Comparison of ENCODE assay signal across 21 cellular contexts in the genomic region with DNA sequence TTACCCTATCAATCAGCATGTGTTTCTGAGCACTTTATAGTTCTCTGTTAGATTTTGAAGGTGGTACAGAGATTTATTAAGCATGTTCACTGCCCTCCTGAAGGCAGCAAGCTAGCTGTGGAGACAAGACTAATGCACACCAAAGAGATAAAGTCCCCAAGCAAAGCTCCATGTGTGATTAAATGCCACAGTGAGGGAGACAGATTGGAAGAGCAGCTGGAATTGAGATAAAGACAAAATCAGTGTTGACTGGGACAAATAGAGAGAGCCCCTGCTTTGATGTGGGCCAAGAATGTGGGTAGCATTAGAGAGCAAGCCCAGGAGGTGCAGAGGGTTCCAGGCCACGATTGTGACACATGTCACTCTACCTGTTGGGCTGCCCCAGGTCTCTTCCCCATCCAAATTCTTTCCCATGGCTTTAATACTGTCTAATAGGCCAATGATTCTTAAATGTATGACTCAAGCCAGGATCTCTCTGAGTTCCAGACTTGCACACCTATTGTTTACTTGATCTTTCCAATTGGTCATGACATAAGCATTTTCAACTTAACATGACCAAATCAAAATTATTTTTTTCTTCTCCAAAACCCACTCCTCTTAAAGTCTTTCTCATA.
"Had no signal": no experiment of that assay in that cellular context is flagged by ENCODE, and none has a peak within 500 bp of the region (broad histone marks: within the 10 kb centered on the region; RNA-seq: fewer than 3 reads in every experiment).

No MANE protein-coding gene starts in this region.

- H3K36me3 Mint-ChIP-seq: activated naive CD4-positive, alpha-beta T cell treated with anti-CD3 and anti-CD28 coated beads, Interleukin-2, amount 50 U/mL, for 24 hours; naive thymus-derived CD8-positive, alpha-beta T cell had no signal

- H3K4me3 Mint-ChIP-seq: activated naive CD4-positive, alpha-beta T cell treated with anti-CD3 and anti-CD28 coated beads, Interleukin-2, amount 50 U/mL, for 24 hours; activated T-helper 17 cell treated with anti-CD3 and anti-CD28 coated beads, Interleukin-2, amount 50 U/mL, for 72 hours; central memory CD8-positive, alpha-beta T cell; naive thymus-derived CD8-positive, alpha-beta T cell had no signal

- H3K27ac Mint-ChIP-seq: activated naive CD4-positive, alpha-beta T cell treated with anti-CD3 and anti-CD28 coated beads, Interleukin-2, amount 50 U/mL, for 24 hours; activated T-helper 17 cell treated with anti-CD3 and anti-CD28 coated beads, Interleukin-2, amount 50 U/mL, for 72 hours; naive thymus-derived CD8-positive, alpha-beta T cell had no signal

- H3K27ac ChIP-seq: adrenal gland, left ventricle myocardium inferior, prostate gland, skin epidermis, transverse colon, vagina had no signal

- H3K27me3 ChIP-seq: adrenal gland, transverse colon, vagina had no signal

- H3K4me1 Mint-ChIP-seq: activated naive CD4-positive, alpha-beta T cell treated with anti-CD3 and anti-CD28 coated beads, Interleukin-2, amount 50 U/mL, for 24 hours; activated T-helper 17 cell treated with anti-CD3 and anti-CD28 coated beads, Interleukin-2, amount 50 U/mL, for 72 hours; central memory CD8-positive, alpha-beta T cell; naive thymus-derived CD8-positive, alpha-beta T cell had no signal

- H3K9me3 Mint-ChIP-seq: activated naive CD4-positive, alpha-beta T cell treated with anti-CD3 and anti-CD28 coated beads, Interleukin-2, amount 50 U/mL, for 24 hours; activated T-helper 17 cell treated with anti-CD3 and anti-CD28 coated beads, Interleukin-2, amount 50 U/mL, for 72 hours; central memory CD8-positive, alpha-beta T cell; naive thymus-derived CD8-positive, alpha-beta T cell had no signal

- DNase-seq: activated CD4-positive, alpha-beta T cell treated with anti-CD3 and anti-CD28 coated beads, Interleukin-2, amount 50 U/mL, for 4 hours; activated T-cell treated with anti-CD3 and anti-CD28 coated beads for 4 hours; adrenal gland; cortex of kidney; effector memory CD4-positive, alpha-beta T cell; kidney; left ventricle myocardium inferior; mucosa of descending colon; naive thymus-derived CD8-positive, alpha-beta T cell; occipital lobe; right cardiac atrium; stimulated activated CD4-positive, alpha-beta T cell treated with anti-CD3 and anti-CD28 coated beads, Interleukin-4, amount 100 ng/mL, for 24 hours; stimulated activated naive CD4-positive, alpha-beta T cell treated with Interleukin-2 at 50 U/mL for 16 hours; transverse colon had no signal

- ATAC-seq: activated CD4-positive, CD25-positive, alpha-beta regulatory T cell treated with anti-CD3 and anti-CD28 coated beads, Interleukin-2, amount 50 U/mL, for 24 hours; activated T-helper 17 cell treated with anti-CD3 and anti-CD28 coated beads, Interleukin-2, amount 50 U/mL, for 72 hours; mucosa of descending colon; naive thymus-derived CD8-positive, alpha-beta T cell; right cardiac atrium had no signal

- H3K4me1 ChIP-seq: adrenal gland, left ventricle myocardium inferior, prostate gland, transverse colon, vagina had no signal

- H3K36me3 ChIP-seq: adrenal gland, left ventricle myocardium inferior, prostate gland, transverse colon, vagina had no signal

- H3K27me3 Mint-ChIP-seq: activated naive CD4-positive, alpha-beta T cell treated with anti-CD3 and anti-CD28 coated beads, Interleukin-2, amount 50 U/mL, for 24 hours; central memory CD8-positive, alpha-beta T cell had no signal

- H3K4me3 ChIP-seq: adrenal gland, left ventricle myocardium inferior, mucosa of descending colon, prostate gland, skin epidermis, transverse colon, vagina had no signal

- H3K9me3 ChIP-seq: adrenal gland, left ventricle myocardium inferior, mucosa of descending colon, prostate gland, transverse colon, vagina had no signal
